Comparison of ENCODE assay signal across 2 cellular contexts in the genomic region with DNA sequence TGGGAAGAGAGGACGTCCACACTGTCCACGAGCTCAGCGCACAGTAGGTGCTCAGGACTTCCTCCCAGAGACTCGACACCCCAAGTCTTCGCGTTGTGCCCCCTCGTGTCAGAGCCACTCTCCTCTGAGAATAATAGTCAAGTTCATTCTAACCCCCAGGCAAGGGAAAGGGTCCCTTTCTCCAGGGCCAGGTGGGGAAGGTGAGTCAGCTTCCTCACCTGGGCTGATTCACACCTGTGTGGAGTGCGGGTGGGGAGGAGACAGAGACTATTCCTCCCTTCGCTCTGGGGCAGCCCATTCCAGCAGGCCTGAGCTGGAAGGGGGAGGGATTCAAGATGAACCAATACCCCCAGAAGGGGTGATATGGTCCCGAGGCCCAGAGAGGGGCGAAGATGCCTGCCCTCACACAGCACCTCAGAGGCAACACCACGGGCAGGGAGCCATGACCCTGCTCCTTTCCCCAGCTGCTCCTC.
TF ChIP-seq lines count a peak whose summit lies in the region.

No MANE protein-coding gene starts in this region.

TF ChIP-seq in IMR-90, 13 proteins besides CTCF, POLR2A, EP300 and RAD21:
- no peak for TF ChIP-seq SMC3 (IDR thresholded peaks at IDR 0.05; ENCODE audit: low read depth, low read length)
- no peak for TF ChIP-seq MAFK (IDR thresholded peaks at IDR 0.05; ENCODE audit: low read depth, low read length)
- TF ChIP-seq FOS (IDR thresholded peaks at IDR 0.05; ENCODE audit: low read depth, low read length): no peak
- no peak for TF ChIP-seq MAZ (IDR thresholded peaks at IDR 0.05; ENCODE audit: borderline replicate concordance, low read depth, low read length)
- no peak for TF ChIP-seq MXI1 (IDR thresholded peaks at IDR 0.05; ENCODE audit: borderline replicate concordance, low read depth, low read length)

TF ChIP-seq in K562, 482 proteins besides CTCF, POLR2A, EP300 and RAD21:
- peak; percentile 97 for TF ChIP-seq ZKSCAN1 (IDR thresholded peaks at IDR 0.05; ENCODE audit: low read depth, low read length)
- TF ChIP-seq, protein P1, sequence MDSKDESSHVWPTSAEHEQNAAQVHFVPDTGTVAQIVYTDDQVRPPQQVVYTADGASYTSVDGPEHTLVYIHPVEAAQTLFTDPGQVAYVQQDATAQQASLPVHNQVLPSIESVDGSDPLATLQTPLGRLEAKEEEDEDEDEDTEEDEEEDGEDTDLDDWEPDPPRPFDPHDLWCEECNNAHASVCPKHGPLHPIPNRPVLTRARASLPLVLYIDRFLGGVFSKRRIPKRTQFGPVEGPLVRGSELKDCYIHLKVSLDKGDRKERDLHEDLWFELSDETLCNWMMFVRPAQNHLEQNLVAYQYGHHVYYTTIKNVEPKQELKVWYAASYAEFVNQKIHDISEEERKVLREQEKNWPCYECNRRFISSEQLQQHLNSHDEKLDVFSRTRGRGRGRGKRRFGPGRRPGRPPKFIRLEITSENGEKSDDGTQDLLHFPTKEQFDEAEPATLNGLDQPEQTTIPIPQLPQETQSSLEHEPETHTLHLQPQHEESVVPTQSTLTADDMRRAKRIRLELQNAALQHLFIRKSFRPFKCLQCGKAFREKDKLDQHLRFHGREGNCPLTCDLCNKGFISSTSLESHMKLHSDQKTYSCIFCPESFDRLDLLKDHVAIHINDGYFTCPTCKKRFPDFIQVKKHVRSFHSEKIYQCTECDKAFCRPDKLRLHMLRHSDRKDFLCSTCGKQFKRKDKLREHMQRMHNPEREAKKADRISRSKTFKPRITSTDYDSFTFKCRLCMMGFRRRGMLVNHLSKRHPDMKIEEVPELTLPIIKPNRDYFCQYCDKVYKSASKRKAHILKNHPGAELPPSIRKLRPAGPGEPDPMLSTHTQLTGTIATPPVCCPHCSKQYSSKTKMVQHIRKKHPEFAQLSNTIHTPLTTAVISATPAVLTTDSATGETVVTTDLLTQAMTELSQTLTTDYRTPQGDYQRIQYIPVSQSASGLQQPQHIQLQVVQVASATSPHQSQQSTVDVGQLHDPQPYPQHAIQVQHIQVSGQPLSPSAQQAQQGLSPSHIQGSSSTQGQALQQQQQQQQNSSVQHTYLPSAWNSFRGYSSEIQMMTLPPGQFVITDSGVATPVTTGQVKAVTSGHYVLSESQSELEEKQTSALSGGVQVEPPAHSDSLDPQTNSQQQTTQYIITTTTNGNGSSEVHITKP (IDR thresholded peaks at IDR 0.05; ENCODE audit: partially characterized antibody): peak; percentile 26
- TF ChIP-seq UBTF (IDR thresholded peaks at IDR 0.05; ENCODE audit: borderline replicate concordance in 1 of 2, low read depth in 2 of 2, low read length in 2 of 2): no peak
- TF ChIP-seq ZEB2 (IDR thresholded peaks at IDR 0.05): peak; percentile 44; the same call in 1 of the 2 replicates
